ENCODE assay signal across 11 cellular contexts in genomic region chr10:103789771-103790201, GRCh38.
DNase-seq lines count a peak whose midpoint lies in the region; ATAC-seq lines count a peak whose summit lies in the region.
"Had no signal": no experiment of that assay in that cellular context is flagged by ENCODE, and none has a peak within 500 bp of the region (broad histone marks: within the 10 kb centered on the region; RNA-seq: fewer than 3 reads in every experiment).

No MANE protein-coding gene starts in this region.

- no peaks in the 10 kb centered on the region for H3K4me1 Mint-ChIP-seq in activated T-helper 17 cell treated with anti-CD3 and anti-CD28 coated beads, Interleukin-2, amount 50 U/mL, for 72 hours
- peaks cover 6 to 9% (median 8%) of the 10 kb centered on the region in 4 donors for H3K4me1 Mint-ChIP-seq in naive thymus-derived CD8-positive, alpha-beta T cell
- H3K4me1 Mint-ChIP-seq: memory B cell had no signal

- POLR2A ChIA-PET in naive thymus-derived CD8-positive, alpha-beta T cell (lab: Charles Lee): interaction anchor here (1.1 to 1.3 kb wide), 2 partner anchors 11 to 24 kb away, joined by 3 to 5 read pairs; no protein-coding TSS in a partner anchor

- H3K27me3 Mint-ChIP-seq in activated T-helper 17 cell treated with anti-CD3 and anti-CD28 coated beads, Interleukin-2, amount 50 U/mL, for 72 hours: no peaks in the 10 kb centered on the region
- peaks cover 0 to 4% (median 0%) of the 10 kb centered on the region in 5 donors for H3K27me3 Mint-ChIP-seq in naive thymus-derived CD8-positive, alpha-beta T cell

- no peaks in the 10 kb centered on the region for H3K9me3 Mint-ChIP-seq in activated T-helper 17 cell treated with anti-CD3 and anti-CD28 coated beads, Interleukin-2, amount 50 U/mL, for 72 hours
- H3K9me3 Mint-ChIP-seq in naive thymus-derived CD8-positive, alpha-beta T cell: no peaks in the 10 kb centered on the region
- H3K9me3 Mint-ChIP-seq: memory B cell had no signal

- peak; percentile 60 for DNase-seq in DMS53 (lab: John Stamatoyannopoulos, UW)
- no peak for DNase-seq in DMS53 treated with DMSO at 0.1 percent for 48 hours (lab: John Stamatoyannopoulos, UW; ENCODE audit: unreplicated experiment)
- peak; percentile 29 to 53 for DNase-seq in Kasumi-1 (lab: John Stamatoyannopoulos, UW)
- DNase-seq in naive thymus-derived CD8-positive, alpha-beta T cell: peak in 1 of 10 donors; percentile 21
- DNase-seq: DND-41; effector CD4-positive, alpha-beta T cell had no signal

- H3K4me3 Mint-ChIP-seq in activated T-helper 17 cell treated with anti-CD3 and anti-CD28 coated beads, Interleukin-2, amount 50 U/mL, for 72 hours: no peak overlapping the region
- H3K4me3 Mint-ChIP-seq in naive thymus-derived CD8-positive, alpha-beta T cell: peak overlapping the region in 2 of 10 donors; percentile 5 to 9
- H3K4me3 Mint-ChIP-seq: memory B cell had no signal

- peak overlapping the region; percentile 36 for H3K27ac Mint-ChIP-seq in activated T-helper 17 cell treated with anti-CD3 and anti-CD28 coated beads, Interleukin-2, amount 50 U/mL, for 72 hours
- peak overlapping the region in 4 of 10 donors; percentile 37 to 83 (median 78) for H3K27ac Mint-ChIP-seq in naive thymus-derived CD8-positive, alpha-beta T cell
- H3K27ac Mint-ChIP-seq: memory B cell had no signal

- no peaks in the 10 kb centered on the region for H3K36me3 Mint-ChIP-seq in activated T-helper 17 cell treated with anti-CD3 and anti-CD28 coated beads, Interleukin-2, amount 50 U/mL, for 72 hours (ENCODE audit: low read depth)
- H3K36me3 Mint-ChIP-seq in naive thymus-derived CD8-positive, alpha-beta T cell: no peaks in the 10 kb centered on the region
- H3K36me3 Mint-ChIP-seq: memory B cell had no signal

- ATAC-seq in activated T-helper 17 cell treated with anti-CD3 and anti-CD28 coated beads, Interleukin-2, amount 50 U/mL, for 72 hours (replicated peaks): no peak
- peak; percentile 52 to 56 for ATAC-seq in naive thymus-derived CD8-positive, alpha-beta T cell
- no peak for ATAC-seq in GM19455 (IDR thresholded peaks at IDR 0.05; ENCODE audit: unreplicated experiment)
- no peak for ATAC-seq in HG02852 (IDR thresholded peaks at IDR 0.05; ENCODE audit: unreplicated experiment)
- no peak for ATAC-seq in GM21390 (IDR thresholded peaks at IDR 0.05; ENCODE audit: unreplicated experiment)

Comparison
In these comparisons a context has a peak if more than half of its experiments do, and no peak if none do; other contexts are left out.
1. ATAC-seq: peak in naive thymus-derived CD8-positive, alpha-beta T cell (2 of 2); none in activated T-helper 17 cell treated with anti-CD3 and anti-CD28 coated beads, Interleukin-2, amount 50 U/mL, for 72 hours (single experiment), GM19455 (single experiment), HG02852 (single experiment) and GM21390 (single experiment).